In genomic region chr17:68035523-68036303, GRCh38 we compare ENCODE assay signal across 1 cellular context.
A peak's percentile ranks its signal among the peaks of the same experiment; 100 is the strongest.
TF ChIP-seq lines count a peak whose summit lies in the region.

TSS of gene KPNA2 (plus strand) at chr17:68035735. CDS start at chr17:68037133, 1,398 bp downstream.

TF ChIP-seq in K562, 482 proteins besides CTCF, POLR2A, EP300 and RAD21 (continued from another document and continues in another):
- peak; percentile 98 for TF ChIP-seq AFF4 (CRISPR knock-in tag; IDR thresholded peaks at IDR 0.05)
- TF ChIP-seq TBP (optimal IDR thresholded peaks at IDR 0.05; ENCODE audit: low read depth, low read length): peak; percentile 95
- TF ChIP-seq CTBP1 (IDR thresholded peaks at IDR 0.05; ENCODE audit: borderline replicate concordance): 0 out of 2 replicates have a peak, but pooled peaks have one; percentile 21
- peak; percentile 88 for TF ChIP-seq SP1 (CRISPR knock-in tag; IDR thresholded peaks at IDR 0.05)
- peak; percentile 46; the same call in 1 of the 2 replicates for TF ChIP-seq USF1 (CRISPR knock-in tag; IDR thresholded peaks at IDR 0.05)
- no peak for TF ChIP-seq MCM2 (IDR thresholded peaks at IDR 0.05; ENCODE audit: low read depth)
- TF ChIP-seq NEUROD1 (IDR thresholded peaks at IDR 0.05; ENCODE audit: borderline replicate concordance, low read depth, low read length, partially characterized antibody): peak; percentile 88
- TF ChIP-seq ZBTB12 (CRISPR knock-in tag; IDR thresholded peaks at IDR 0.05): peak; percentile 50; the same call in 1 of the 2 replicates
- TF ChIP-seq ZNF592 (IDR thresholded peaks at IDR 0.05): no peak; the same call in 1 of the 2 replicates
- TF ChIP-seq ATF1 (CRISPR knock-in tag; IDR thresholded peaks at IDR 0.05): 0 out of 2 replicates have a peak, but pooled peaks have one; percentile 15
- 0 out of 2 replicates have a peak, but pooled peaks have one; percentile 94 for TF ChIP-seq ATF1 (tag; IDR thresholded peaks at IDR 0.05)
- TF ChIP-seq MCM3 (IDR thresholded peaks at IDR 0.05): no peak
- peak in 1 of 2 experiments; percentile 90; a peak in 2 of 4 replicates for TF ChIP-seq TEAD1 (CRISPR knock-in tag; IDR thresholded peaks at IDR 0.05)
- TF ChIP-seq SIN3B (IDR thresholded peaks at IDR 0.05; ENCODE audit: low read depth): peak; percentile 53; the same call in 1 of the 2 replicates
- peak; percentile 62; the same call in 1 of the 2 replicates for TF ChIP-seq GATAD2B (IDR thresholded peaks at IDR 0.05; ENCODE audit: borderline replicate concordance)
- TF ChIP-seq L3MBTL2 (IDR thresholded peaks at IDR 0.05): peak; percentile 72
- TF ChIP-seq YBX1 (IDR thresholded peaks at IDR 0.05): no peak
- TF ChIP-seq ZNF586 (CRISPR knock-in tag; conservative IDR thresholded peaks at IDR 0.05): no peak
- TF ChIP-seq CBFA2T3 (IDR thresholded peaks at IDR 0.05): no peak
- peak; percentile 99 for TF ChIP-seq FIP1L1 (IDR thresholded peaks at IDR 0.05; ENCODE audit: low read depth, low read length, poor library complexity, severe bottlenecking)
- peak; percentile 98; the same call in 1 of the 2 replicates for TF ChIP-seq RBM14 (IDR thresholded peaks at IDR 0.05; ENCODE audit: borderline replicate concordance, insufficient read depth, low read depth, low read length)
- peak; percentile 86 for TF ChIP-seq MBD2 (IDR thresholded peaks at IDR 0.05; ENCODE audit: borderline replicate concordance, low read depth)
- TF ChIP-seq NFIC (IDR thresholded peaks at IDR 0.05): peak; percentile 22; the same call in 1 of the 2 replicates
- TF ChIP-seq NFYB (IDR thresholded peaks at IDR 0.05; ENCODE audit: extremely low read depth, insufficient read length): peak; percentile 92
- TF ChIP-seq OTX1 (CRISPR knock-in tag; IDR thresholded peaks at IDR 0.05): no peak
- peak; percentile 96 for TF ChIP-seq ZNF511 (CRISPR knock-in tag; IDR thresholded peaks at IDR 0.05)
- TF ChIP-seq ZNF24 (IDR thresholded peaks at IDR 0.05): no peak
- no peak for TF ChIP-seq ILK (tag; IDR thresholded peaks at IDR 0.05; ENCODE audit: borderline replicate concordance, low read depth)
- no peak for TF ChIP-seq ZBTB34 (CRISPR knock-in tag; IDR thresholded peaks at IDR 0.05)
- no peak for TF ChIP-seq MEIS2 (IDR thresholded peaks at IDR 0.05; ENCODE audit: partially characterized antibody)
- TF ChIP-seq ELF4 (CRISPR knock-in tag; IDR thresholded peaks at IDR 0.05): no peak
- peak in 1 of 2 experiments; percentile 20; a peak in 1 of 4 replicates for TF ChIP-seq NRF1 (conservative IDR thresholded peaks at IDR 0.05 in 1 of 2, IDR thresholded peaks at IDR 0.05 in 1 of 2)
- TF ChIP-seq HDAC8 (tag; IDR thresholded peaks at IDR 0.05): no peak
- TF ChIP-seq CHCHD3 (CRISPR knock-in tag; IDR thresholded peaks at IDR 0.05): no peak
- TF ChIP-seq RBM39 (optimal IDR thresholded peaks at IDR 0.05; ENCODE audit: low read depth, low read length): peak; percentile 88
- TF ChIP-seq MLLT1 (IDR thresholded peaks at IDR 0.05): peak in 1 of 2 experiments; percentile 15; a peak in 2 of 4 replicates
- TF ChIP-seq MBD1 (CRISPR knock-in tag; IDR thresholded peaks at IDR 0.05): no peak
- TF ChIP-seq ZNF324 (CRISPR knock-in tag; IDR thresholded peaks at IDR 0.05): no peak
- 0 out of 2 replicates have a peak, but pooled peaks have one; percentile 1 for TF ChIP-seq PBX2 (CRISPR knock-in tag; IDR thresholded peaks at IDR 0.05; ENCODE audit: low read depth)
- no peak for TF ChIP-seq PBX2 (tag; conservative IDR thresholded peaks at IDR 0.05; ENCODE audit: low read depth)
- peak; percentile 76 for TF ChIP-seq POLR2H (tag; IDR thresholded peaks at IDR 0.05; ENCODE audit: low read depth)
- no peak for TF ChIP-seq HDAC3 (IDR thresholded peaks at IDR 0.05; ENCODE audit: borderline replicate concordance, partially characterized antibody)
- peak; percentile 92 for TF ChIP-seq E2F5 (CRISPR knock-in tag; IDR thresholded peaks at IDR 0.05)
- no peak for TF ChIP-seq ETV1 (tag; conservative IDR thresholded peaks at IDR 0.05; ENCODE audit: low read depth)
- TF ChIP-seq SRSF7 (optimal IDR thresholded peaks at IDR 0.05; ENCODE audit: low read depth, low read length): no peak
- TF ChIP-seq HMGN3 (IDR thresholded peaks at IDR 0.05; ENCODE audit: borderline replicate concordance, extremely low read depth, insufficient read length, low read depth, low read length): peak; percentile 19
